ENCODE assay signal across 1 cellular context in the genomic region with DNA sequence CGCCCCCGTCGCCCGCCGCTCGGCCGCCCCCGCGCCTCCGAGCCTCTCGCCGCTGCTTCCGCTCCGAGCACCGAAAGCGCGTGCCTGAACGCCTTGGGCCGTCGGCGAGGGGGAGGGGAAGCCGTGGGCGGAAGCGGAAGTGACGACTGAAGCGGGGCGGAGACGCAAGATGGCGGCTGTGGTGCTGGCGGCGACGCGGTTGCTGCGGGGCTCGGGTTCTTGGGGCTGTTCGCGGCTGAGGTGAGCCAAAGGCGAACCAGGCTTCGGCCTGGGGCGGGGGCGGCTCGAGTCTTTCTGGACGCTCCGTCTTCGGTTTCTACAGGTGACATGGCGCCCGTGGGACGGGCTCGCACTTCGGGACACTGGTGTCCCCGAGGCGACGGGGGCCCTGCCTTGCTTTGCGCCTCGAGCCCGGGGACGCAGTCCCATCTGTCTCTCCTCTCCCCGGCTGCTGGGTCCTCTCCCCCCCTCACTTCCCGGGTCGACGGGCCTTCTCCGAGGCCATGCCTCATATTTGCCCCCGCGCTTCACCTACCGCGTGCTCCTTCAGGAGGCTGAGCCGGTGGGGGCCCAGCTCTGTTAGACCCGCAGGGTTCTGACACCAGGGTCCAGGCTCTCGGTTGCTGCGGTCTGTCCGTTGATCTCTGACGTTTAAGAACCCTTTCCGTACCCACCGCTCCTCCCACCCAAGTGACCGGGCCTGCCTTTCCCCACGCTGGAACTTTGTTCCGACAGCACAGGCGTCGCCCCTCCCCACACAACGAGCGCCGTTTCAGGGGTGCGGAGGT.
A peak's percentile ranks its signal among the peaks of the same experiment; 100 is the strongest.
TF ChIP-seq lines count a peak whose summit lies in the region.

Gene ENTR1, minus strand, starts transcription at position 115 of the 788 bp plus-strand sequence. CDS start 217 bp downstream, outside the sequence.
Gene PMPCA, plus strand, starts transcription at position 159 of the 788 bp plus-strand sequence. Its CDS starts 11 bp downstream, at position 170.

TF ChIP-seq in GM12878, 131 proteins besides CTCF, POLR2A, EP300 and RAD21 (continued from another document):
- TF ChIP-seq ZBTB40 (IDR thresholded peaks at IDR 0.05; ENCODE audit: borderline replicate concordance) (peak; percentile 87), NFYA (IDR thresholded peaks at IDR 0.05; ENCODE audit: borderline replicate concordance, low read depth, low read length) (no peak), MTA3 (IDR thresholded peaks at IDR 0.05; ENCODE audit: borderline replicate concordance, low read length) (no peak), MXI1 (IDR thresholded peaks at IDR 0.05; ENCODE audit: low read depth, low read length) (peak; percentile 85), NR2C1 (IDR thresholded peaks at IDR 0.05) (0 out of 2 replicates have a peak, but pooled peaks have one; percentile 22), CHD2 (IDR thresholded peaks at IDR 0.05; ENCODE audit: borderline replicate concordance, low read depth, low read length) (peak; percentile 93), BACH1 (IDR thresholded peaks at IDR 0.05; ENCODE audit: borderline replicate concordance) (peak; percentile 41), BHLHE40 (IDR thresholded peaks at IDR 0.05; ENCODE audit: borderline replicate concordance in 1 of 2, low read depth in 2 of 2, low read length in 1 of 2) (peak; percentile 80 to 92), IKZF1 (conservative IDR thresholded peaks at IDR 0.05) (peak; percentile 54), MEF2A (IDR thresholded peaks at IDR 0.05; ENCODE audit: insufficient read depth, low read depth, low read length) (0 out of 2 replicates have a peak, but pooled peaks have one; percentile 49), YY1 (IDR thresholded peaks at IDR 0.05; ENCODE audit: low read depth, low read length) (peak; percentile 99), SIX5 (IDR thresholded peaks at IDR 0.05; ENCODE audit: low read depth, low read length, severe bottlenecking) (peak; percentile 24)
- TF ChIP-seq, protein P1, sequence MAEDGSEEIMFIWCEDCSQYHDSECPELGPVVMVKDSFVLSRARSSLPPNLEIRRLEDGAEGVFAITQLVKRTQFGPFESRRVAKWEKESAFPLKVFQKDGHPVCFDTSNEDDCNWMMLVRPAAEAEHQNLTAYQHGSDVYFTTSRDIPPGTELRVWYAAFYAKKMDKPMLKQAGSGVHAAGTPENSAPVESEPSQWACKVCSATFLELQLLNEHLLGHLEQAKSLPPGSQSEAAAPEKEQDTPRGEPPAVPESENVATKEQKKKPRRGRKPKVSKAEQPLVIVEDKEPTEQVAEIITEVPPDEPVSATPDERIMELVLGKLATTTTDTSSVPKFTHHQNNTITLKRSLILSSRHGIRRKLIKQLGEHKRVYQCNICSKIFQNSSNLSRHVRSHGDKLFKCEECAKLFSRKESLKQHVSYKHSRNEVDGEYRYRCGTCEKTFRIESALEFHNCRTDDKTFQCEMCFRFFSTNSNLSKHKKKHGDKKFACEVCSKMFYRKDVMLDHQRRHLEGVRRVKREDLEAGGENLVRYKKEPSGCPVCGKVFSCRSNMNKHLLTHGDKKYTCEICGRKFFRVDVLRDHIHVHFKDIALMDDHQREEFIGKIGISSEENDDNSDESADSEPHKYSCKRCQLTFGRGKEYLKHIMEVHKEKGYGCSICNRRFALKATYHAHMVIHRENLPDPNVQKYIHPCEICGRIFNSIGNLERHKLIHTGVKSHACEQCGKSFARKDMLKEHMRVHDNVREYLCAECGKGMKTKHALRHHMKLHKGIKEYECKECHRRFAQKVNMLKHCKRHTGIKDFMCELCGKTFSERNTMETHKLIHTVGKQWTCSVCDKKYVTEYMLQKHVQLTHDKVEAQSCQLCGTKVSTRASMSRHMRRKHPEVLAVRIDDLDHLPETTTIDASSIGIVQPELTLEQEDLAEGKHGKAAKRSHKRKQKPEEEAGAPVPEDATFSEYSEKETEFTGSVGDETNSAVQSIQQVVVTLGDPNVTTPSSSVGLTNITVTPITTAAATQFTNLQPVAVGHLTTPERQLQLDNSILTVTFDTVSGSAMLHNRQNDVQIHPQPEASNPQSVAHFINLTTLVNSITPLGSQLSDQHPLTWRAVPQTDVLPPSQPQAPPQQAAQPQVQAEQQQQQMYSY (CRISPR knock-in tag; IDR thresholded peaks at IDR 0.05): no peak
- TF ChIP-seq, protein P2, sequence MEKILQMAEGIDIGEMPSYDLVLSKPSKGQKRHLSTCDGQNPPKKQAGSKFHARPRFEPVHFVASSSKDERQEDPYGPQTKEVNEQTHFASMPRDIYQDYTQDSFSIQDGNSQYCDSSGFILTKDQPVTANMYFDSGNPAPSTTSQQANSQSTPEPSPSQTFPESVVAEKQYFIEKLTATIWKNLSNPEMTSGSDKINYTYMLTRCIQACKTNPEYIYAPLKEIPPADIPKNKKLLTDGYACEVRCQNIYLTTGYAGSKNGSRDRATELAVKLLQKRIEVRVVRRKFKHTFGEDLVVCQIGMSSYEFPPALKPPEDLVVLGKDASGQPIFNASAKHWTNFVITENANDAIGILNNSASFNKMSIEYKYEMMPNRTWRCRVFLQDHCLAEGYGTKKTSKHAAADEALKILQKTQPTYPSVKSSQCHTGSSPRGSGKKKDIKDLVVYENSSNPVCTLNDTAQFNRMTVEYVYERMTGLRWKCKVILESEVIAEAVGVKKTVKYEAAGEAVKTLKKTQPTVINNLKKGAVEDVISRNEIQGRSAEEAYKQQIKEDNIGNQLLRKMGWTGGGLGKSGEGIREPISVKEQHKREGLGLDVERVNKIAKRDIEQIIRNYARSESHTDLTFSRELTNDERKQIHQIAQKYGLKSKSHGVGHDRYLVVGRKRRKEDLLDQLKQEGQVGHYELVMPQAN (conservative IDR thresholded peaks at IDR 0.05): peak; percentile 75
- TF ChIP-seq, protein P3, sequence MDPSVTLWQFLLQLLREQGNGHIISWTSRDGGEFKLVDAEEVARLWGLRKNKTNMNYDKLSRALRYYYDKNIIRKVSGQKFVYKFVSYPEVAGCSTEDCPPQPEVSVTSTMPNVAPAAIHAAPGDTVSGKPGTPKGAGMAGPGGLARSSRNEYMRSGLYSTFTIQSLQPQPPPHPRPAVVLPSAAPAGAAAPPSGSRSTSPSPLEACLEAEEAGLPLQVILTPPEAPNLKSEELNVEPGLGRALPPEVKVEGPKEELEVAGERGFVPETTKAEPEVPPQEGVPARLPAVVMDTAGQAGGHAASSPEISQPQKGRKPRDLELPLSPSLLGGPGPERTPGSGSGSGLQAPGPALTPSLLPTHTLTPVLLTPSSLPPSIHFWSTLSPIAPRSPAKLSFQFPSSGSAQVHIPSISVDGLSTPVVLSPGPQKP (IDR thresholded peaks at IDR 0.05; ENCODE audit: low read depth, low read length): peak; percentile 88
